Comparison of ENCODE assay signal across 8 cellular contexts in the genomic region with DNA sequence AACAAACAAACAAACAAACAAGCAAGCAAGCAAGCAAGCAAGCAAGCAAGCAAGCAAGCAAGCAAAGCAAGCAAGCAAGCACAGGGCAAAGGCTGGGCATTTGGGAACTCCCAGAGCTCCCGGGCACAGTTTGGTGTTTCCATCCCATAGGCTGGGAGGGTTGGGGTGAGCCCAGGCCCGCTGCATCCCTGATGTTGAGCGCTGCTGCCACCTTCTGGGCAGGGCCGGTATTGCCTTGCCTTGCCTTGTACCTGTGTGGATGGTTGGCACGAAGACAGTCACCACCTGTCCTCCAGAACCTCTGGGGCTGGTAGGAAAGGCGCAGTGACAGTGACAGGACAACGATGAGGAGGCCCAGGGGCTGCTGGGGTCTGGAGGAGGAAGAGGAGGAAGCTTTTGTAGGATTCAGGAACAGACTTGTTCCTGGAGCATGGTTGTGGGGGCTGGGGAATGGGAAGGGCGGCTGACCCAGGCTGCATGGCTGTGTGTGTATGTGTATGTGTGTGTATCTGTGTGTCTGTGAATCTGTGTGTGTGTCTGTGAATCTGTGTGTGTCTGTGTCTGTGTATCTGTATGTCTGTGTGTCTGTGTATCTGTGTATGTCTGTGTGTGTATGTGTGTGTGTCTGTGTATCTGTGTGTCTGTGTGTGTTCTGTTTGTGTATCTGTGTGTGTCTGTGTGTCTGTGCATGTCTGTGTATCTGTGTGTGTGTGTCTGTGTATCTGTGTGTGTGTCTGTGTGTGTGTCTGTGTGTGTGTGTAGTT.
DNase-seq lines count a peak whose midpoint lies in the region; ATAC-seq and TF ChIP-seq lines count a peak whose summit lies in the region.

No MANE protein-coding gene starts in this region.

- ATAC-seq in HG02798 (IDR thresholded peaks at IDR 0.05; ENCODE audit: poor library complexity, unreplicated experiment), result peak; percentile 89

- DNase-seq in NCI-H2081 treated with DMSO at 0.1 percent for 48 hours (lab: John Stamatoyannopoulos, UW) (peak; percentile 61), UCSD-AML1 (lab: John Stamatoyannopoulos, UW; ENCODE audit: unreplicated experiment) (peak; percentile 57), astrocyte of the hippocampus (ENCODE audit: low read depth, low spot score) (peak; percentile 87), hypothalamus (lab: John Stamatoyannopoulos, UW) (peak in 49 of 51 donors; percentile 18 to 95 (median 66)), GM19238 (ENCODE audit: insufficient read length, low spot score) (no peak)
- DNase-seq in stimulated activated CD4-positive, alpha-beta T cell treated with anti-CD3 and anti-CD28 coated beads, Interleukin-12 subunit alpha, Interleukin-12 subunit beta, amount 100 ng/mL, for 24 hours (ENCODE audit: low read depth in 2 of 2), result peak; percentile 78 to 96

- TF ChIP-seq CTCF in GM12875 (IDR thresholded peaks at IDR 0.05; ENCODE audit: borderline replicate concordance, insufficient read depth, low read depth, low read length), result peak; percentile 99

- no peak overlapping the region for H3K4me3 ChIP-seq in GM12875 (ENCODE audit: low read depth, low read length)
